ENCODE assay signal across 20 cellular contexts in genomic region chr19:38713865-38714264, GRCh38. TPM values are rescaled to one million over a fixed set of nuclear protein-coding genes. Genes with fewer than 3 reads are reported as not detected.
DNase-seq lines count a peak whose midpoint lies in the region; ATAC-seq, FAIRE-seq and TF ChIP-seq lines count a peak whose summit lies in the region.
"Had no signal": no experiment of that assay in that cellular context is flagged by ENCODE, and none has a peak within 500 bp of the region (broad histone marks: within the 10 kb centered on the region; RNA-seq: fewer than 3 reads in every experiment).

No MANE protein-coding gene starts in this region.

- no peak for ATAC-seq in HG02840 (IDR thresholded peaks at IDR 0.05; ENCODE audit: low FRiP score, unreplicated experiment)

- H3K4me1 Mint-ChIP-seq in activated CD4-positive, alpha-beta memory T cell treated with anti-CD3 and anti-CD28 coated beads, Interleukin-2, amount 10 ng/mL, durations not matched to agents 7 days and 5 days = no peaks in the 10 kb centered on the region
- H3K4me1 Mint-ChIP-seq in activated CD4-positive, alpha-beta memory T cell treated with anti-CD3 and anti-CD28 coated beads for 36 hours (ENCODE audit: low read depth) = no peaks in the 10 kb centered on the region

- no peaks in the 10 kb centered on the region for H3K23me2 ChIP-seq in H1 (ENCODE audit: low read depth, low read length)

- H3K18ac ChIP-seq in H1 (ENCODE audit: extremely low read depth, low read length) (no peak overlapping the region), neuronal stem cell (ENCODE audit: low read length) (peak overlapping the region; percentile 46)

- intact Hi-C loops in activated CD4-positive, alpha-beta memory T cell treated with anti-CD3 and anti-CD28 coated beads for 36 hours (cut with micrococcal nuclease) = no loop called here
- intact Hi-C loops in transverse colon (cut with DNase I; ENCODE audit: low total_unique reads) = loop anchor here (10.0 kb wide), 1 partner anchor 69 kb away; the partner anchor contains the start of gene ACTN4
- intact Hi-C loops in thyroid gland (cut with DNase I) = no loop called here

- H2BK120ac ChIP-seq in H1 (replicated peaks; ENCODE audit: low read depth, low read length) (no peak overlapping the region), neuronal stem cell (ENCODE audit: low read depth, low read length) (no peak overlapping the region)

- CTCF ChIA-PET in activated CD4-positive, alpha-beta memory T cell treated with anti-CD3 and anti-CD28 coated beads, Interleukin-2, amount 10 ng/mL, durations not matched to agents 7 days and 5 days (lab: Charles Lee) = no interaction called here
- CTCF ChIA-PET in activated CD4-positive, alpha-beta memory T cell treated with anti-CD3 and anti-CD28 coated beads for 36 hours (lab: Charles Lee) = no interaction called here
- CTCF ChIA-PET in H1 (lab: Charles Lee; ENCODE audit: partially characterized antibody) = interaction anchor here (1.2 to 1.9 kb wide), 2 partner anchors 10 to 14 kb away, joined by 6 to 11 read pairs; no protein-coding TSS in a partner anchor

- H3K27me3 ChIP-seq in H1 (replicated peaks in 1 of 4; ENCODE audit: control insufficient read depth in 3 of 4, extremely low read depth in 1 of 4, insufficient read depth in 3 of 4, low read length in 3 of 4) = no peaks in the 10 kb centered on the region
- H3K27me3 ChIP-seq in neuronal stem cell (ENCODE audit: control insufficient read depth in 3 of 3, insufficient read depth in 3 of 3, low read depth in 1 of 3, low read length in 3 of 3) = no peaks in the 10 kb centered on the region
- H3K27me3 ChIP-seq in transverse colon = no peaks in the 10 kb centered on the region
- no peaks in the 10 kb centered on the region for H3K27me3 ChIP-seq in thyroid gland

- H3K4me2 ChIP-seq in H1 (ENCODE audit: insufficient read depth in 1 of 2, low read depth in 2 of 2, low read length in 2 of 2) = no peak overlapping the region
- no peak overlapping the region for H3K4me2 ChIP-seq in neuronal stem cell (ENCODE audit: insufficient read depth, low read length, poor library complexity, severe bottlenecking)

- H4K91ac ChIP-seq in H1 (replicated peaks; ENCODE audit: insufficient read length, low read length) (no peak overlapping the region), neuronal stem cell (ENCODE audit: low read depth, low read length, poor library complexity) (no peak overlapping the region)

- in situ Hi-C loops in transverse colon (cut with MboI; ENCODE audit: low pct_ligation_motif_present in 1 of 4, low pct_unique_long_range_greater_than_20kb in 1 of 4, low sequenced_read_pairs in 3 of 4) = no loop called here

- H3K4me3 Mint-ChIP-seq in activated CD4-positive, alpha-beta memory T cell treated with anti-CD3 and anti-CD28 coated beads, Interleukin-2, amount 10 ng/mL, durations not matched to agents 7 days and 5 days = no peak overlapping the region
- H3K4me3 Mint-ChIP-seq in activated CD4-positive, alpha-beta memory T cell treated with anti-CD3 and anti-CD28 coated beads for 36 hours = no peak overlapping the region
- H3K4me3 Mint-ChIP-seq: CD4-positive, alpha-beta memory T cell; memory B cell had no signal

- TF ChIP-seq EP300 in H1 (IDR thresholded peaks at IDR 0.05; ENCODE audit: borderline replicate concordance in 1 of 2, low read depth in 2 of 2, low read length in 2 of 2) (no peak), transverse colon (IDR thresholded peaks at IDR 0.05; ENCODE audit: low read depth) (no peak)

- H3K14ac ChIP-seq in H1 (ENCODE audit: insufficient read length) (no peak overlapping the region), neuronal stem cell (ENCODE audit: low read length) (no peak overlapping the region)

- H3K9ac ChIP-seq in H1 (replicated peaks in 1 of 4; ENCODE audit: extremely low read depth in 1 of 4, low read depth in 3 of 4, low read length in 3 of 4) (no peak overlapping the region), neuronal stem cell (ENCODE audit: low read depth, low read length, poor library complexity) (no peak overlapping the region)

- H3K4me3 ChIP-seq in H1 (ENCODE audit: extremely low read depth in 1 of 4, insufficient read depth in 2 of 4, low read depth in 3 of 4, low read length in 4 of 4) (no peak overlapping the region), neuronal stem cell (ENCODE audit: low read length in 2 of 2) (no peak overlapping the region), transverse colon (no peak overlapping the region), thyroid gland (replicated peaks in 1 of 3) (no peak overlapping the region)

- no peak for FAIRE-seq in H1 (lab: Jason Lieb, UNC)
- FAIRE-seq: endothelial cell of umbilical vein had no signal

- 86% methylated on average over 13 of the region's 14 CpGs; no CpG with 5 or more reads in 1 of the 2 experiments for WGBS in H1 (ENCODE audit: extremely low coverage in 1 of 2, insufficient coverage in 1 of 2, insufficient read length in 1 of 2, insufficient replicate concordance in 2 of 2, low coverage in 1 of 2, low lambda C conversion rate in 2 of 2, missing lambda C conversion rate in 1 of 2), 2 experiments
- WGBS in neuronal stem cell (ENCODE audit: extremely low coverage in 2 of 2, insufficient read length in 2 of 2, insufficient replicate concordance in 1 of 2), 2 donors = no CpG with 5 or more reads among the region's 14 CpGs
- 83 to 85% methylated on average over 2 to 14 of the region's 14 CpGs for WGBS in transverse colon (ENCODE audit: low coverage in 1 of 2), 2 donors
- WGBS in thyroid gland, 2 donors = 85 to 91% methylated on average over 14 of the region's 14 CpGs

- no peak for DNase-seq in activated CD4-positive, alpha-beta memory T cell treated with anti-CD3 and anti-CD28 coated beads, Interleukin-2, amount 10 ng/mL, durations not matched to agents 7 days and 5 days
- no peak for DNase-seq in activated CD4-positive, alpha-beta memory T cell treated with anti-CD3 and anti-CD28 coated beads for 36 hours
- DNase-seq in H1 (ENCODE audit: low read depth in 1 of 2, low spot score in 2 of 2) (no peak), neuronal stem cell (ENCODE audit: low spot score) (no peak), transverse colon (no peak), thyroid gland (no peak)
- no peak for DNase-seq in activated CD4-positive, alpha-beta T cell treated with anti-CD3 and anti-CD28 coated beads, Interleukin-2, amount 50 U/mL, for 4 hours
- DNase-seq: 8988T; activated CD4-positive, CD25-positive, alpha-beta regulatory T cell treated with anti-CD3 and anti-CD28 coated beads, Interleukin-2, amount 50 U/mL, for 72 hours; CD4-positive, alpha-beta memory T cell; GDM1; NCI-H1092; NCI-H226; OCI-M1; stimulated activated CD4-positive, alpha-beta T cell treated with anti-CD3 and anti-CD28 coated beads, Interleukin-4, amount 100 ng/mL, for 24 hours; stimulated activated naive CD4-positive, alpha-beta T cell treated with Interleukin-2 at 50 U/mL for 16 hours had no signal

- H3K36me3 ChIP-seq in H1 (ENCODE audit: control insufficient read depth in 2 of 4, insufficient read depth in 4 of 4, low read length in 3 of 4) (peaks cover 28 to 74% (median 53%) of the 10 kb centered on the region in 4 experiments; a peak in 7 of 8 replicates), neuronal stem cell (replicated peaks in 1 of 2; ENCODE audit: control insufficient read depth in 2 of 2, insufficient read depth in 2 of 2, low read length in 2 of 2) (peaks cover 77 to 94% of the 10 kb centered on the region in 2 donors), transverse colon (peaks cover 0 to 46% (median 18%) of the 10 kb centered on the region in 4 donors), thyroid gland (peaks cover 42 to 55% of the 10 kb centered on the region in 2 donors)

- H3K9me3 Mint-ChIP-seq in activated CD4-positive, alpha-beta memory T cell treated with anti-CD3 and anti-CD28 coated beads, Interleukin-2, amount 10 ng/mL, durations not matched to agents 7 days and 5 days = no peaks in the 10 kb centered on the region
- H3K9me3 Mint-ChIP-seq in activated CD4-positive, alpha-beta memory T cell treated with anti-CD3 and anti-CD28 coated beads for 36 hours = no peaks in the 10 kb centered on the region
- H3K9me3 Mint-ChIP-seq: CD4-positive, alpha-beta memory T cell; memory B cell had no signal

- H3K27me3 Mint-ChIP-seq in activated CD4-positive, alpha-beta memory T cell treated with anti-CD3 and anti-CD28 coated beads, Interleukin-2, amount 10 ng/mL, durations not matched to agents 7 days and 5 days = no peaks in the 10 kb centered on the region
- no peaks in the 10 kb centered on the region for H3K27me3 Mint-ChIP-seq in activated CD4-positive, alpha-beta memory T cell treated with anti-CD3 and anti-CD28 coated beads for 36 hours
- H3K27me3 Mint-ChIP-seq: CD4-positive, alpha-beta memory T cell; memory B cell had no signal

- H3K27ac ChIP-seq in H1 (ENCODE audit: low read depth, low read length) = no peak overlapping the region
- no peak overlapping the region for H3K27ac ChIP-seq in neuronal stem cell (replicated peaks; ENCODE audit: low read length)
- peak overlapping the region; percentile 23 to 82 (median 78) for H3K27ac ChIP-seq in transverse colon
- no peak overlapping the region for H3K27ac ChIP-seq in thyroid gland

- H2BK15ac ChIP-seq in H1 (ENCODE audit: low read length) (no peak overlapping the region), neuronal stem cell (ENCODE audit: low read length) (no peak overlapping the region)

- H3K79me1 ChIP-seq in H1 (ENCODE audit: low read depth, low read length) (peaks cover 4% of the 10 kb centered on the region; the same call in 1 of the 2 replicates), neuronal stem cell (ENCODE audit: low read depth, low read length) (peaks cover 19% of the 10 kb centered on the region)

- H2BK12ac ChIP-seq in H1 (ENCODE audit: low read depth, low read length) (no peak overlapping the region), neuronal stem cell (ENCODE audit: low read length) (no peak overlapping the region)

- H4K8ac ChIP-seq in H1 (ENCODE audit: extremely low read depth, insufficient read depth, low read length) (peak overlapping the region; percentile 63; the same call in 1 of the 2 replicates), neuronal stem cell (ENCODE audit: low read depth, low read length) (no peak overlapping the region)

- peaks cover 2 to 17% of the 10 kb centered on the region in 2 experiments for H4K20me1 ChIP-seq in H1 (replicated peaks in 1 of 2; ENCODE audit: control insufficient read depth in 1 of 2, insufficient read depth in 2 of 2, low read length in 2 of 2)

- H3K36me3 Mint-ChIP-seq in activated CD4-positive, alpha-beta memory T cell treated with anti-CD3 and anti-CD28 coated beads, Interleukin-2, amount 10 ng/mL, durations not matched to agents 7 days and 5 days (ENCODE audit: low read depth) = peaks cover 64% of the 10 kb centered on the region
- peaks cover 25% of the 10 kb centered on the region for H3K36me3 Mint-ChIP-seq in activated CD4-positive, alpha-beta memory T cell treated with anti-CD3 and anti-CD28 coated beads for 36 hours

- H2AFZ ChIP-seq in H1 (ENCODE audit: low read length) = no peak overlapping the region
- H2AFZ ChIP-seq in neuronal stem cell (ENCODE audit: low read length) = no peak overlapping the region

- H3K79me2 ChIP-seq in H1 (ENCODE audit: control insufficient read depth in 1 of 2, insufficient read depth in 2 of 2, low read length in 2 of 2) = no peaks in the 10 kb centered on the region

- peak overlapping the region; percentile 45 for H3K27ac Mint-ChIP-seq in activated CD4-positive, alpha-beta memory T cell treated with anti-CD3 and anti-CD28 coated beads, Interleukin-2, amount 10 ng/mL, durations not matched to agents 7 days and 5 days
- H3K27ac Mint-ChIP-seq in activated CD4-positive, alpha-beta memory T cell treated with anti-CD3 and anti-CD28 coated beads for 36 hours = no peak overlapping the region
- H3K27ac Mint-ChIP-seq: memory B cell had no signal

- H3K9me3 ChIP-seq in H1 (ENCODE audit: insufficient read depth in 2 of 2, low read depth in 1 of 2, low read length in 1 of 2) (no peaks in the 10 kb centered on the region), neuronal stem cell (replicated peaks in 1 of 2; ENCODE audit: control insufficient read depth in 2 of 2, insufficient read depth in 1 of 2, low read depth in 1 of 2, low read length in 2 of 2) (peaks cover 0 to 2% of the 10 kb centered on the region in 2 donors), transverse colon (no peaks in the 10 kb centered on the region), thyroid gland (no peaks in the 10 kb centered on the region)

- H3K4me1 ChIP-seq in H1 (replicated peaks in 1 of 4; ENCODE audit: control insufficient read depth in 3 of 4, insufficient read depth in 4 of 4, low read length in 3 of 4) = no peaks in the 10 kb centered on the region
- H3K4me1 ChIP-seq in neuronal stem cell (ENCODE audit: control insufficient read depth in 2 of 2, insufficient read depth in 1 of 2, low read depth in 1 of 2, low read length in 2 of 2) = peaks cover 0 to 3% of the 10 kb centered on the region in 2 donors
- H3K4me1 ChIP-seq in transverse colon = peaks cover 13 to 27% (median 17%) of the 10 kb centered on the region in 4 donors
- peaks cover 13 to 39% of the 10 kb centered on the region in 2 donors for H3K4me1 ChIP-seq in thyroid gland

- H2AK5ac ChIP-seq in H1 (ENCODE audit: low read depth, low read length) (no peak overlapping the region), neuronal stem cell (ENCODE audit: low read depth, low read length) (no peak overlapping the region)

- no peak for TF ChIP-seq CTCF in H1 (IDR thresholded peaks at IDR 0.05; ENCODE audit: control extremely low read depth in 1 of 3, insufficient read depth in 1 of 3, low read depth in 1 of 3, low read length in 3 of 3)
- TF ChIP-seq CTCF in transverse colon (IDR thresholded peaks at IDR 0.05) = no peak
- TF ChIP-seq CTCF in thyroid gland (IDR thresholded peaks at IDR 0.05) = no peak

- H2BK5ac ChIP-seq in H1 (ENCODE audit: low read depth, low read length) (no peak overlapping the region; the same call in 1 of the 2 replicates), neuronal stem cell (ENCODE audit: low read length) (peak overlapping the region; percentile 66)

- TF ChIP-seq RAD21 in H1 (IDR thresholded peaks at IDR 0.05 in 1 of 2, conservative IDR thresholded peaks at IDR 0.05 in 1 of 2; ENCODE audit: low read depth in 2 of 2, low read length in 2 of 2) = no peak

- H3K56ac ChIP-seq in H1 (replicated peaks; ENCODE audit: insufficient read length, low read depth, low read length) = no peak overlapping the region

- H4K5ac ChIP-seq in H1 (ENCODE audit: insufficient read length, low read depth, low read length) = no peak overlapping the region

- no peak for TF ChIP-seq POLR2A in H1 (IDR thresholded peaks at IDR 0.05; ENCODE audit: control extremely low read depth in 1 of 2, low read depth in 2 of 2, low read length in 2 of 2)
- no peak for TF ChIP-seq POLR2A in transverse colon (IDR thresholded peaks at IDR 0.05)
- no peak for TF ChIP-seq POLR2A in thyroid gland (IDR thresholded peaks at IDR 0.05)

- H3K23ac ChIP-seq in H1 (ENCODE audit: insufficient read length) (no peak overlapping the region), neuronal stem cell (ENCODE audit: low read depth, low read length, poor library complexity) (peak overlapping the region; percentile 43)

- POLR2A ChIA-PET in activated CD4-positive, alpha-beta memory T cell treated with anti-CD3 and anti-CD28 coated beads, Interleukin-2, amount 10 ng/mL, durations not matched to agents 7 days and 5 days (lab: Charles Lee) = interaction anchor here (1.0 kb wide), 1 partner anchor 38 kb away, joined by 3 read pairs; no protein-coding TSS in a partner anchor
- POLR2A ChIA-PET in activated CD4-positive, alpha-beta memory T cell treated with anti-CD3 and anti-CD28 coated beads for 36 hours (lab: Charles Lee) = no interaction called here
- POLR2A ChIA-PET in H1 (lab: Charles Lee; ENCODE audit: partially characterized antibody) = interaction anchor here (1.4 to 2.8 kb wide), 4 partner anchors 9 to 121 kb away, joined by 4 to 9 read pairs (median 6); no protein-coding TSS in a partner anchor

- no peak overlapping the region for H2BK20ac ChIP-seq in H1 (ENCODE audit: low read length)

- no peak overlapping the region for H3K4ac ChIP-seq in H1 (replicated peaks; ENCODE audit: insufficient read length, low read depth, low read length)
- H3K4ac ChIP-seq in neuronal stem cell (ENCODE audit: low read length) = no peak overlapping the region

RNA-seq across cellular contexts. Expression of gene CAPN12, which starts 30.4 kb away (rescaled TPM):
- total RNA-seq in activated CD4-positive, alpha-beta memory T cell treated with anti-CD3 and anti-CD28 coated beads, Interleukin-2, amount 10 ng/mL, durations not matched to agents 7 days and 5 days = 10 to 100 TPM; 22.9 to 24.9 TPM
- total RNA-seq in activated CD4-positive, alpha-beta memory T cell treated with anti-CD3 and anti-CD28 coated beads for 36 hours = 1 to 10 TPM; 7.1 to 9.0 TPM
- 7.9 and 8.8 TPM in 2 replicates for total RNA-seq in H1 (2021; fragmentation: NEBNext Ultra II Directional; extraction: Animal tissue kit (Norgen Biotek cat#: 25700))
- 20.0 and 25.9 TPM in 2 replicates for polyA plus RNA-seq in H1 (2011; rRNA removed)
- 16.5 TPM for polyA plus RNA-seq in H1 (2011; cell fraction: cytosol; rRNA removed)
- 58.9 TPM for polyA plus RNA-seq in H1 (2011; cell fraction: nucleus; rRNA removed)
- polyA plus RNA-seq in H1 (2012, experiment 1 of 2) = 4.8 to 13.3 TPM (median 8.3 TPM) in 4 replicates
- 4.3 TPM for polyA plus RNA-seq in H1 (2012, experiment 2 of 2)
- 13.2 TPM for polyA plus RNA-seq in H1 (2013, experiment 1 of 2)
- 11.1 TPM for polyA plus RNA-seq in H1 (2013, experiment 2 of 2)
- polyA minus RNA-seq in H1 (2011; rRNA and poly(A)+ RNA removed) = 3.7 and 5.0 TPM in 2 replicates
- 6.4 TPM for polyA minus RNA-seq in H1 (2011; cell fraction: cytosol; rRNA and poly(A)+ RNA removed)
- 10.9 TPM for polyA minus RNA-seq in H1 (2011; cell fraction: nucleus; rRNA and poly(A)+ RNA removed)
- polyA plus RNA-seq in neuronal stem cell (2013, experiment 1 of 2) = 5.6 TPM
- polyA plus RNA-seq in neuronal stem cell (2013, experiment 2 of 2) = 5.2 TPM
- total RNA-seq in transverse colon = 10 to 100 TPM in 2 of 4 donors, 1 to 10 TPM in 1, not detected in 1; 2.6 to 44.8 (median 14.4) TPM
- total RNA-seq in thyroid gland = 1 to 10 TPM in 2 of 4 donors, not detected in 2; 1.6 to 2.0 TPM
- total RNA-seq: endothelial cell of umbilical vein had no signal

RNA-seq across cellular contexts. Expression of gene LGALS7, which starts 59.5 kb away (rescaled TPM):
- not detected for total RNA-seq in activated CD4-positive, alpha-beta memory T cell treated with anti-CD3 and anti-CD28 coated beads, Interleukin-2, amount 10 ng/mL, durations not matched to agents 7 days and 5 days
- not detected for total RNA-seq in activated CD4-positive, alpha-beta memory T cell treated with anti-CD3 and anti-CD28 coated beads for 36 hours
- not detected in 2 replicates for total RNA-seq in H1 (2021; fragmentation: NEBNext Ultra II Directional; extraction: Animal tissue kit (Norgen Biotek cat#: 25700))
- 0.32 and 1.2 TPM in 2 replicates for polyA plus RNA-seq in H1 (2011; rRNA removed)
- 0.19 TPM for polyA plus RNA-seq in H1 (2011; cell fraction: cytosol; rRNA removed)
- polyA plus RNA-seq in H1 (2011; cell fraction: nucleus; rRNA removed) = 0.44 TPM
- not detected in 4 replicates for polyA plus RNA-seq in H1 (2012, experiment 1 of 2)
- polyA plus RNA-seq in H1 (2012, experiment 2 of 2) = not detected
- polyA plus RNA-seq in H1 (2013, experiment 1 of 2) = 0.12 TPM
- not detected for polyA plus RNA-seq in H1 (2013, experiment 2 of 2)
- not detected in 2 replicates for polyA minus RNA-seq in H1 (2011; rRNA and poly(A)+ RNA removed)
- not detected for polyA minus RNA-seq in H1 (2011; cell fraction: cytosol; rRNA and poly(A)+ RNA removed)
- polyA minus RNA-seq in H1 (2011; cell fraction: nucleus; rRNA and poly(A)+ RNA removed) = not detected
- polyA plus RNA-seq in neuronal stem cell (2013, experiment 1 of 2) = 0.18 TPM
- not detected for polyA plus RNA-seq in neuronal stem cell (2013, experiment 2 of 2)
- total RNA-seq in transverse colon (not detected), thyroid gland (not detected)
- total RNA-seq: CD4-positive, alpha-beta memory T cell; endothelial cell of umbilical vein; pulmonary artery endothelial cell had no signal
- polyA plus RNA-seq: CD4-positive, alpha-beta memory T cell; endothelial cell of umbilical vein had no signal

Comparison
In these comparisons a context has a peak if more than half of its experiments do, and no peak if none do; other contexts are left out.
1. H3K27ac ChIP-seq: peak in transverse colon (4 of 4); none in H1 (single experiment), neuronal stem cell (single experiment) and thyroid gland (0 of 3).